Comparison of ENCODE assay signal across 11 cellular contexts in the genomic region with DNA sequence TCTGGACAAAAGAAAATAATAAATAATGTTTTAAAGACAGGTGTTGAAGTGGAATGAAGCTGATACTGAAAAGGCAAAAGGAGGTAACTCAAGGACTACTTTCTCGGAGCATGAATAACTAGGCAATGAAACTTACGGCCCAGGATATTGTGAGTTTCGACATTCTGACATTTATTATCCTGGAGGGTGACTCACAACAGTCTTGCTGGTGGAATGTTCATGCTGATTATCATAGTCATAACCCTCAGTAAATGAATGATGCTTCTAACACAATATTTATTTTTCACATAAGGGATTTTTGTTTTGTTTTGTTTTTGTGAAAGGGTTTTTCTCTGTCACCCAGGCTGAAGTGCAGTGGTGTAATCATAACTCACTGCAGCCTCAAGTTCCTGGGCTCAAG.
DNase-seq lines count a peak whose midpoint lies in the region; TF ChIP-seq lines count a peak whose summit lies in the region.
"Had no signal": no experiment of that assay in that cellular context is flagged by ENCODE, and none has a peak within 500 bp of the region (broad histone marks: within the 10 kb centered on the region; RNA-seq: fewer than 3 reads in every experiment).

No MANE protein-coding gene starts in this region.

- peak; percentile 41 for DNase-seq in H4 (ENCODE audit: low spot score)
- DNase-seq in SK-MEL-5 (ENCODE audit: low read depth, low spot score) = peak; percentile 16
- DNase-seq in fibroblast of pulmonary artery (ENCODE audit: low read depth) = peak; percentile 90
- peak; percentile 77 for DNase-seq in stromal cell of bone marrow (ENCODE audit: low read depth)
- DNase-seq in activated CD4-positive, CD25-positive, alpha-beta regulatory T cell treated with anti-CD3 and anti-CD28 coated beads, Interleukin-2, amount 50 U/mL, for 72 hours = no peak
- DNase-seq in NCI-H1417 treated with DMSO at 0.1 percent for 48 hours (lab: John Stamatoyannopoulos, UW) = no peak
- no peak for DNase-seq in DMS53 treated with DMSO at 0.1 percent for 48 hours (lab: John Stamatoyannopoulos, UW; ENCODE audit: unreplicated experiment)
- DNase-seq: activated CD4-positive, alpha-beta T cell treated with anti-CD3 and anti-CD28 coated beads, Interleukin-2, amount 50 U/mL, for 1 hour; activated gamma-delta T cell treated with Interleukin-2 at 50 U/mL for 16 hours; dermis blood vessel endothelial cell; NCI-H1694 had no signal

- TF ChIP-seq CTCF in fibroblast of pulmonary artery (IDR thresholded peaks at IDR 0.05; ENCODE audit: low read length, missing control alignments) = no peak

- no peak overlapping the region for H3K4me3 ChIP-seq in fibroblast of pulmonary artery (replicated peaks; ENCODE audit: low read depth, low read length)

- in situ Hi-C loops in SK-MEL-5 (cut with HindIII; ENCODE audit: low pct_unique_long_range_greater_than_20kb, low sequenced_read_pairs) = no loop called here

Comparison
In these comparisons a context has a peak if more than half of its experiments do, and no peak if none do; other contexts are left out.
1. DNase-seq: peak in H4 (single experiment), SK-MEL-5 (single experiment), fibroblast of pulmonary artery (single experiment) and stromal cell of bone marrow (single experiment); none in activated CD4-positive, CD25-positive, alpha-beta regulatory T cell treated with anti-CD3 and anti-CD28 coated beads, Interleukin-2, amount 50 U/mL, for 72 hours (single experiment), NCI-H1417 treated with DMSO at 0.1 percent for 48 hours (single experiment) and DMS53 treated with DMSO at 0.1 percent for 48 hours (single experiment).